Comparison of ENCODE assay signal across 8 cellular contexts in the genomic region with DNA sequence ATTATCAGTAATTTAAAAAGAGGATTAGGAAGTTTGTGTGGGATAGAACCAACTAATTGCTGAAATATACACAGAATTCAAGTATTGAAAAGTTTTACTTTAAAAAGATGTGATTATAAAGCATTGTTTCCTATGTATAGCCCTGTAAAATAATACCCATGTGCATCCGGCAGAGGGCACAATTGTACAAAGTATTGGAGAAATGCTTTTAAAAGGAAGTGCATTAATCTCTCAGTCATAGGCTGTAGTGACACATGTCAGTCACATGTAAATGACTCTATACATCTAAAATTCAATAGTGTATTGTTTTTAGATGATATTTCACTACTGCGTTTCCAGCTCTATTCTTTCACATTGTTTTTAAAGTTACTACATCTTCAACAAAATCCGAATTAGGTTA. TPM values are rescaled to one million over a fixed set of nuclear protein-coding genes. Genes with fewer than 3 reads are reported as not detected.
DNase-seq lines count a peak whose midpoint lies in the region; ATAC-seq and TF ChIP-seq lines count a peak whose summit lies in the region.

No MANE protein-coding gene starts in this region.

- H3K4me1 Mint-ChIP-seq in activated CD8-positive, alpha-beta T cell treated with anti-CD3 and anti-CD28 coated beads for 36 hours (ENCODE audit: low read depth), result no peaks in the 10 kb centered on the region

- no peaks in the 10 kb centered on the region for H3K27me3 ChIP-seq in neuronal stem cell (ENCODE audit: control insufficient read depth in 3 of 3, insufficient read depth in 3 of 3, low read depth in 1 of 3, low read length in 3 of 3)

- no peaks in the 10 kb centered on the region for H3K9me3 ChIP-seq in neuronal stem cell (replicated peaks in 1 of 2; ENCODE audit: control insufficient read depth in 2 of 2, insufficient read depth in 1 of 2, low read depth in 1 of 2, low read length in 2 of 2)

- no peak overlapping the region for H3K4ac ChIP-seq in neuronal stem cell (ENCODE audit: low read length)

- H3K4me3 ChIP-seq in epithelial cell of proximal tubule (ENCODE audit: low read depth, low read length), result no peak overlapping the region
- no peak overlapping the region for H3K4me3 ChIP-seq in neuronal stem cell (ENCODE audit: low read length in 2 of 2)

- peaks cover 3% of the 10 kb centered on the region for H3K27me3 Mint-ChIP-seq in activated CD8-positive, alpha-beta T cell treated with anti-CD3 and anti-CD28 coated beads for 36 hours

- H2BK120ac ChIP-seq in neuronal stem cell (ENCODE audit: low read depth, low read length), result no peak overlapping the region

- H3K36me3 ChIP-seq in neuronal stem cell (replicated peaks in 1 of 2; ENCODE audit: control insufficient read depth in 2 of 2, insufficient read depth in 2 of 2, low read length in 2 of 2), result no peaks in the 10 kb centered on the region

- no peak overlapping the region for H2BK15ac ChIP-seq in neuronal stem cell (ENCODE audit: low read length)

- no peak overlapping the region for H2AFZ ChIP-seq in neuronal stem cell (ENCODE audit: low read length)

- DNase-seq in NCI-H2196 (lab: John Stamatoyannopoulos, UW; ENCODE audit: unreplicated experiment) (peak; percentile 34), NCI-H2196 treated with DMSO at 0.1 percent for 48 hours (lab: John Stamatoyannopoulos, UW; ENCODE audit: unreplicated experiment) (no peak), NCI-H526 treated with DMSO at 0.1 percent for 48 hours (lab: John Stamatoyannopoulos, UW) (peak; percentile 9), epithelial cell of proximal tubule (ENCODE audit: low read depth) (no peak), neuronal stem cell (ENCODE audit: low spot score) (peak; percentile 36)
- DNase-seq in activated CD8-positive, alpha-beta T cell treated with anti-CD3 and anti-CD28 coated beads for 36 hours, result peak; percentile 64

- no peak overlapping the region for H3K23ac ChIP-seq in neuronal stem cell (ENCODE audit: low read depth, low read length, poor library complexity)

- peak; percentile 52 for TF ChIP-seq CTCF in activated CD8-positive, alpha-beta T cell treated with anti-CD3 and anti-CD28 coated beads for 36 hours (IDR thresholded peaks at IDR 0.05)
- TF ChIP-seq CTCF in epithelial cell of proximal tubule (conservative IDR thresholded peaks at IDR 0.05; ENCODE audit: low read depth, low read length), result peak; percentile 51

- H3K27ac Mint-ChIP-seq in activated CD8-positive, alpha-beta T cell treated with anti-CD3 and anti-CD28 coated beads for 36 hours, result no peak overlapping the region

- no peak overlapping the region for H2BK12ac ChIP-seq in neuronal stem cell (ENCODE audit: low read length)

- H4K91ac ChIP-seq in neuronal stem cell (ENCODE audit: low read depth, low read length, poor library complexity), result no peak overlapping the region

- CTCF ChIA-PET in activated CD8-positive, alpha-beta T cell treated with anti-CD3 and anti-CD28 coated beads for 36 hours (lab: Charles Lee), result interaction anchor here (0.9 to 1.0 kb wide), 2 partner anchors 54 to 490 kb away, joined by 3 to 4 read pairs; partner anchors contain the start of gene GLRA2

- no peaks in the 10 kb centered on the region for H3K9me3 Mint-ChIP-seq in activated CD8-positive, alpha-beta T cell treated with anti-CD3 and anti-CD28 coated beads for 36 hours

- no peak overlapping the region for H2AK5ac ChIP-seq in neuronal stem cell (ENCODE audit: low read depth, low read length)

- H3K36me3 Mint-ChIP-seq in activated CD8-positive, alpha-beta T cell treated with anti-CD3 and anti-CD28 coated beads for 36 hours (ENCODE audit: low read depth), result no peaks in the 10 kb centered on the region

- H3K9ac ChIP-seq in neuronal stem cell (ENCODE audit: low read depth, low read length, poor library complexity), result no peak overlapping the region

- no peak overlapping the region for H3K14ac ChIP-seq in neuronal stem cell (ENCODE audit: low read length)

- H4K8ac ChIP-seq in neuronal stem cell (ENCODE audit: low read depth, low read length), result no peak overlapping the region

- no peak overlapping the region for H3K27ac ChIP-seq in neuronal stem cell (replicated peaks; ENCODE audit: low read length)

- H2BK5ac ChIP-seq in neuronal stem cell (ENCODE audit: low read length), result no peak overlapping the region

- H3K4me2 ChIP-seq in neuronal stem cell (ENCODE audit: insufficient read depth, low read length, poor library complexity, severe bottlenecking), result no peak overlapping the region

- no peak overlapping the region for H3K4me3 Mint-ChIP-seq in activated CD8-positive, alpha-beta T cell treated with anti-CD3 and anti-CD28 coated beads for 36 hours

- no peaks in the 10 kb centered on the region for H3K4me1 ChIP-seq in neuronal stem cell (ENCODE audit: control insufficient read depth in 2 of 2, insufficient read depth in 1 of 2, low read depth in 1 of 2, low read length in 2 of 2)

- no peak overlapping the region for H3K18ac ChIP-seq in neuronal stem cell (ENCODE audit: low read length)

- intact Hi-C loops in activated CD8-positive, alpha-beta T cell treated with anti-CD3 and anti-CD28 coated beads for 36 hours (cut with micrococcal nuclease), result no loop called here

- POLR2A ChIA-PET in activated CD8-positive, alpha-beta T cell treated with anti-CD3 and anti-CD28 coated beads for 36 hours (lab: Charles Lee), result no interaction called here

- no peaks in the 10 kb centered on the region for H3K79me1 ChIP-seq in neuronal stem cell (ENCODE audit: low read depth, low read length)

- peak; percentile 94 for ATAC-seq in HG02870 (IDR thresholded peaks at IDR 0.05; ENCODE audit: unreplicated experiment)
- peak; percentile 92 for ATAC-seq in activated CD8-positive, alpha-beta T cell treated with anti-CD3 and anti-CD28 coated beads for 36 hours
- no peak for ATAC-seq in HG03571 (IDR thresholded peaks at IDR 0.05; ENCODE audit: unreplicated experiment)

- no CpG with 5 or more reads among the region's 3 CpGs for WGBS in neuronal stem cell (ENCODE audit: extremely low coverage in 2 of 2, insufficient read length in 2 of 2, insufficient replicate concordance in 1 of 2), 2 donors

RNA-seq across cellular contexts. Expression of gene GEMIN8, which starts 9.7 kb away (rescaled TPM):
- 10 to 100 TPM; 14.7 to 15.5 TPM for total RNA-seq in activated CD8-positive, alpha-beta T cell treated with anti-CD3 and anti-CD28 coated beads for 36 hours
- total RNA-seq in epithelial cell of proximal tubule, result 23.0 and 25.9 TPM in 2 replicates
- polyA plus RNA-seq in neuronal stem cell (2013, experiment 1 of 2), result 16.1 TPM
- 16.3 TPM for polyA plus RNA-seq in neuronal stem cell (2013, experiment 2 of 2)

Comparison
In these comparisons a context has a peak if more than half of its experiments do, and no peak if none do; other contexts are left out.
1. DNase-seq: peak in NCI-H2196 (single experiment), NCI-H526 treated with DMSO at 0.1 percent for 48 hours (single experiment), activated CD8-positive, alpha-beta T cell treated with anti-CD3 and anti-CD28 coated beads for 36 hours (single experiment) and neuronal stem cell (single experiment); none in NCI-H2196 treated with DMSO at 0.1 percent for 48 hours (single experiment) and epithelial cell of proximal tubule (single experiment).